ENCODE assay signal across 14 cellular contexts in genomic region chr13:40975441-40975840, GRCh38. TPM values are rescaled to one million over a fixed set of nuclear protein-coding genes. Genes with fewer than 3 reads are reported as not detected.
DNase-seq lines count a peak whose midpoint lies in the region; ATAC-seq and FAIRE-seq lines count a peak whose summit lies in the region.
"Had no signal": no experiment of that assay in that cellular context is flagged by ENCODE, and none has a peak within 500 bp of the region (broad histone marks: within the 10 kb centered on the region; RNA-seq: fewer than 3 reads in every experiment).

No MANE protein-coding gene starts in this region.

- H3K27me3 Mint-ChIP-seq in activated T-cell treated with anti-CD3 and anti-CD28 coated beads, Interleukin-2, amount 50 U/mL, for 24 hours, result no peaks in the 10 kb centered on the region
- H3K27me3 Mint-ChIP-seq in activated naive CD8-positive, alpha-beta T cell treated with anti-CD3 and anti-CD28 coated beads for 36 hours, result no peaks in the 10 kb centered on the region

- H3K9me3 ChIP-seq in KOPT-K1 (ENCODE audit: insufficient read depth, low read length, poor library complexity, severe bottlenecking) (no peaks in the 10 kb centered on the region), small intestine (ENCODE audit: control insufficient read depth, low read depth) (no peaks in the 10 kb centered on the region)
- H3K9me3 ChIP-seq: body of pancreas, ovary, thyroid gland had no signal

- peaks cover 38% of the 10 kb centered on the region for H3K36me3 Mint-ChIP-seq in activated T-cell treated with anti-CD3 and anti-CD28 coated beads, Interleukin-2, amount 50 U/mL, for 24 hours (ENCODE audit: low read depth)
- peaks cover 39% of the 10 kb centered on the region for H3K36me3 Mint-ChIP-seq in activated naive CD8-positive, alpha-beta T cell treated with anti-CD3 and anti-CD28 coated beads for 36 hours

- peaks cover 93% of the 10 kb centered on the region for H3K4me1 Mint-ChIP-seq in activated T-cell treated with anti-CD3 and anti-CD28 coated beads, Interleukin-2, amount 50 U/mL, for 24 hours (ENCODE audit: low read depth)
- H3K4me1 Mint-ChIP-seq in activated naive CD8-positive, alpha-beta T cell treated with anti-CD3 and anti-CD28 coated beads for 36 hours, result peaks cover 77% of the 10 kb centered on the region

- no peaks in the 10 kb centered on the region for H3K9me3 Mint-ChIP-seq in activated T-cell treated with anti-CD3 and anti-CD28 coated beads, Interleukin-2, amount 50 U/mL, for 24 hours
- no peaks in the 10 kb centered on the region for H3K9me3 Mint-ChIP-seq in activated naive CD8-positive, alpha-beta T cell treated with anti-CD3 and anti-CD28 coated beads for 36 hours

- ATAC-seq in GM19397 (IDR thresholded peaks at IDR 0.05; ENCODE audit: unreplicated experiment), result no peak

- no peak for FAIRE-seq in small intestine (lab: Jason Lieb, UNC)

- H3K27me3 ChIP-seq in small intestine (ENCODE audit: control insufficient read depth in 2 of 2, insufficient read depth in 2 of 2, low read length in 2 of 2), result no peaks in the 10 kb centered on the region
- H3K27me3 ChIP-seq: body of pancreas, ovary, thyroid gland had no signal

- H3K27ac Mint-ChIP-seq in activated T-cell treated with anti-CD3 and anti-CD28 coated beads, Interleukin-2, amount 50 U/mL, for 24 hours, result peak overlapping the region; percentile 94
- peak overlapping the region; percentile 83 for H3K27ac Mint-ChIP-seq in activated naive CD8-positive, alpha-beta T cell treated with anti-CD3 and anti-CD28 coated beads for 36 hours

- peak overlapping the region; percentile 34 for H3K4me3 Mint-ChIP-seq in activated T-cell treated with anti-CD3 and anti-CD28 coated beads, Interleukin-2, amount 50 U/mL, for 24 hours
- no peak overlapping the region for H3K4me3 Mint-ChIP-seq in activated naive CD8-positive, alpha-beta T cell treated with anti-CD3 and anti-CD28 coated beads for 36 hours

- H3K4me1 ChIP-seq in small intestine (ENCODE audit: control insufficient read depth in 2 of 2, insufficient read depth in 1 of 2, low read depth in 1 of 2, low read length in 1 of 2), result peaks cover 8 to 26% of the 10 kb centered on the region in 2 donors

- no peak overlapping the region for H3K4me3 ChIP-seq in small intestine (ENCODE audit: low read depth in 1 of 2, low read length in 2 of 2)
- H3K4me3 ChIP-seq: body of pancreas, ovary, thyroid gland had no signal

- no peak for DNase-seq in activated T-cell treated with anti-CD3 and anti-CD28 coated beads, Interleukin-2, amount 50 U/mL, for 24 hours
- DNase-seq in activated T-cell treated with anti-CD3 and anti-CD28 coated beads, Interleukin-2, amount 50 U/mL, for 48 hours, result no peak
- no peak for DNase-seq in activated naive CD8-positive, alpha-beta T cell treated with anti-CD3 and anti-CD28 coated beads for 36 hours
- DNase-seq in small intestine (no peak), NCI-H526 (lab: John Stamatoyannopoulos, UW) (no peak)
- no peak for DNase-seq in stimulated activated CD4-positive, alpha-beta T cell treated with anti-CD3 and anti-CD28 coated beads, Interleukin-4, amount 100 ng/mL, for 4 hours
- DNase-seq: DMS79 treated with DMSO at 0.1 percent for 48 hours, NCI-H2107, ovary, SHP77, thyroid gland had no signal

- H3K36me3 ChIP-seq in KOPT-K1 (ENCODE audit: insufficient read depth, low read length) (peaks cover 48% of the 10 kb centered on the region), small intestine (ENCODE audit: control insufficient read depth in 2 of 2, insufficient read depth in 2 of 2, low read length in 2 of 2) (no peaks in the 10 kb centered on the region)
- H3K36me3 ChIP-seq: ovary, thyroid gland had no signal

- H3K27ac ChIP-seq in KOPT-K1 (ENCODE audit: low read depth, low read length, poor library complexity, severe bottlenecking) (peak overlapping the region; percentile 33), small intestine (ENCODE audit: low read depth in 1 of 2, low read length in 1 of 2) (peak overlapping the region; percentile 48 to 80)
- H3K27ac ChIP-seq: ovary had no signal

RNA-seq across cellular contexts. Expression of gene ELF1, which starts 43.7 kb away (rescaled TPM):
- total RNA-seq in activated naive CD8-positive, alpha-beta T cell treated with anti-CD3 and anti-CD28 coated beads for 36 hours, result 10 to 100 TPM; 93.3 to 97.9 TPM
- polyA plus RNA-seq in small intestine, result 10 to 100 TPM; 34.3 to 40.8 (median 38.0) TPM
